ENCODE assay signal across 15 cellular contexts in genomic region chr6:34241351-34242215, GRCh38. TPM values are rescaled to one million over a fixed set of nuclear protein-coding genes. Genes with fewer than 3 reads are reported as not detected.
DNase-seq lines count a peak whose midpoint lies in the region; FAIRE-seq and TF ChIP-seq lines count a peak whose summit lies in the region.
"Had no signal": no experiment of that assay in that cellular context is flagged by ENCODE, and none has a peak within 500 bp of the region (broad histone marks: within the 10 kb centered on the region; RNA-seq: fewer than 3 reads in every experiment).

No MANE protein-coding gene starts in this region.

- H3K36me3 ChIP-seq in HUES48 (ENCODE audit: control insufficient read depth, insufficient read depth, low read length) (peaks cover 72% of the 10 kb centered on the region), astrocyte (ENCODE audit: insufficient read depth, low read length) (peaks cover 19% of the 10 kb centered on the region), osteoblast (ENCODE audit: insufficient read depth, low read length) (peaks cover 34% of the 10 kb centered on the region), Caco-2 (ENCODE audit: control insufficient read depth, insufficient read depth, low read length) (no peaks in the 10 kb centered on the region; the same call in 1 of the 2 replicates)

- TF ChIP-seq CTCF in astrocyte (IDR thresholded peaks at IDR 0.05; ENCODE audit: insufficient read depth, low read depth, low read length) (no peak), osteoblast (IDR thresholded peaks at IDR 0.05; ENCODE audit: extremely low read depth, low read depth, low read length) (no peak), Caco-2 (IDR thresholded peaks at IDR 0.05; ENCODE audit: insufficient read depth in 1 of 2, low read depth in 1 of 2, low read length in 1 of 2, severe bottlenecking in 1 of 2, unreplicated experiment in 1 of 2) (no peak)

- H3K9me3 Mint-ChIP-seq in T-helper 1 cell treated with Interleukin-12 subunit alpha and Interleukin-12 subunit beta and Interleukin-4 antibody, amounts not matched to agents 30 μg/mL and 1 μg/mL, for 36 hours = no peaks in the 10 kb centered on the region
- no peaks in the 10 kb centered on the region for H3K9me3 Mint-ChIP-seq in astrocyte (ENCODE audit: unreplicated experiment)
- no peaks in the 10 kb centered on the region for H3K9me3 Mint-ChIP-seq in Caco-2 (ENCODE audit: unreplicated experiment)

- CTCF ChIA-PET in Caco-2 (lab: Charles Lee) = no interaction called here

- H4K20me1 ChIP-seq in astrocyte (ENCODE audit: insufficient read depth, low read length) (peaks cover 38% of the 10 kb centered on the region), osteoblast (ENCODE audit: insufficient read depth, low read length) (peaks cover 10% of the 10 kb centered on the region)

- H3K9me3 ChIP-seq in HUES48 (ENCODE audit: control insufficient read depth, insufficient read depth, low read length) (no peaks in the 10 kb centered on the region), astrocyte (ENCODE audit: insufficient read depth, low read depth, low read length) (no peaks in the 10 kb centered on the region), osteoblast (ENCODE audit: low read depth, low read length) (no peaks in the 10 kb centered on the region), Caco-2 (no peaks in the 10 kb centered on the region)

- H3K4me3 Mint-ChIP-seq in T-helper 1 cell treated with Interleukin-12 subunit alpha and Interleukin-12 subunit beta and Interleukin-4 antibody, amounts not matched to agents 30 μg/mL and 1 μg/mL, for 36 hours = no peak overlapping the region
- no peak overlapping the region for H3K4me3 Mint-ChIP-seq in astrocyte (ENCODE audit: unreplicated experiment)
- no peak overlapping the region for H3K4me3 Mint-ChIP-seq in Caco-2 (ENCODE audit: unreplicated experiment)

- peak overlapping the region; percentile 41 for H3K27ac Mint-ChIP-seq in T-helper 1 cell treated with Interleukin-12 subunit alpha and Interleukin-12 subunit beta and Interleukin-4 antibody, amounts not matched to agents 30 μg/mL and 1 μg/mL, for 36 hours
- H3K27ac Mint-ChIP-seq in astrocyte (ENCODE audit: unreplicated experiment) (no peak overlapping the region), Caco-2 (ENCODE audit: unreplicated experiment) (no peak overlapping the region)

- H3K4me1 ChIP-seq in HUES48 (ENCODE audit: control insufficient read depth, insufficient read depth, low read length) = peaks cover 50% of the 10 kb centered on the region
- H3K4me1 ChIP-seq in astrocyte (ENCODE audit: insufficient read depth, low read length) = peaks cover 64% of the 10 kb centered on the region
- peaks cover 57% of the 10 kb centered on the region for H3K4me1 ChIP-seq in osteoblast (ENCODE audit: insufficient read depth, low read length)
- peaks cover 26% of the 10 kb centered on the region for H3K4me1 ChIP-seq in Caco-2

- H3K79me2 ChIP-seq in astrocyte (ENCODE audit: insufficient read depth, low read length) (peaks cover 51% of the 10 kb centered on the region), osteoblast (ENCODE audit: insufficient read depth, low read length) (peaks cover 37% of the 10 kb centered on the region)

- H3K27ac ChIP-seq in HUES48 (ENCODE audit: low read depth, low read length) (peak overlapping the region; percentile 95), astrocyte (ENCODE audit: low read depth, low read length) (peak overlapping the region; percentile 85), osteoblast (ENCODE audit: low read depth, low read length) (no peak overlapping the region)

- no peak for DNase-seq in T-helper 1 cell
- DNase-seq in astrocyte (ENCODE audit: low read depth) = no peak
- peak; percentile 77 for DNase-seq in osteoblast (ENCODE audit: insufficient read length, low spot score, missing footprints)
- DNase-seq in NCI-H526 (lab: John Stamatoyannopoulos, UW) = no peak
- no peak for DNase-seq in NCI-H1694 (lab: John Stamatoyannopoulos, UW)
- DNase-seq in Caco-2 = no peak
- DNase-seq: 8988T; activated CD4-positive, alpha-beta T cell treated with anti-CD3 and anti-CD28 coated beads, Interleukin-2, amount 50 U/mL, for 1 hour; brain microvascular endothelial cell; DND-41; erythroblast; Kasumi-1; right cardiac atrium had no signal

- BruUV-seq in Caco-2 (replicated peaks; lab: Mats Ljungman, UMichigan) = no TSS peak

- no peaks in the 10 kb centered on the region for H3K27me3 Mint-ChIP-seq in T-helper 1 cell treated with Interleukin-12 subunit alpha and Interleukin-12 subunit beta and Interleukin-4 antibody, amounts not matched to agents 30 μg/mL and 1 μg/mL, for 36 hours (ENCODE audit: low read depth)
- H3K27me3 Mint-ChIP-seq in astrocyte (ENCODE audit: low read depth, unreplicated experiment) (no peaks in the 10 kb centered on the region), Caco-2 (ENCODE audit: insufficient read depth, unreplicated experiment) (no peaks in the 10 kb centered on the region)

- H2AFZ ChIP-seq in astrocyte (ENCODE audit: low read depth, low read length) (no peak overlapping the region), osteoblast (ENCODE audit: low read length) (no peak overlapping the region)

- H3K9ac ChIP-seq in HUES48 (ENCODE audit: low read depth, low read length) (no peak overlapping the region), astrocyte (ENCODE audit: low read length) (no peak overlapping the region)

- peaks cover 30% of the 10 kb centered on the region for H3K36me3 Mint-ChIP-seq in T-helper 1 cell treated with Interleukin-12 subunit alpha and Interleukin-12 subunit beta and Interleukin-4 antibody, amounts not matched to agents 30 μg/mL and 1 μg/mL, for 36 hours (ENCODE audit: low read depth)
- H3K36me3 Mint-ChIP-seq in astrocyte (ENCODE audit: low read depth, unreplicated experiment) (peaks cover 6% of the 10 kb centered on the region), Caco-2 (ENCODE audit: insufficient read depth, unreplicated experiment) (peaks cover 52% of the 10 kb centered on the region)

- intact Hi-C loops in Caco-2 (cut with micrococcal nuclease; ENCODE audit: unreplicated experiment) = loop anchor here (10.0 kb wide), 1 partner anchor 363 kb away; no protein-coding TSS in a partner anchor

- POLR2A ChIA-PET in Caco-2 (lab: Charles Lee) = no interaction called here

- H3K4me1 Mint-ChIP-seq in T-helper 1 cell treated with Interleukin-12 subunit alpha and Interleukin-12 subunit beta and Interleukin-4 antibody, amounts not matched to agents 30 μg/mL and 1 μg/mL, for 36 hours (ENCODE audit: low read depth) = peaks cover 40% of the 10 kb centered on the region
- peaks cover 31% of the 10 kb centered on the region for H3K4me1 Mint-ChIP-seq in astrocyte (ENCODE audit: low read depth, unreplicated experiment)
- H3K4me1 Mint-ChIP-seq in Caco-2 (ENCODE audit: low read depth, unreplicated experiment) = peaks cover under 1% of the 10 kb centered on the region

- H3K4me3 ChIP-seq in HUES48 (ENCODE audit: low read depth, low read length) = no peak overlapping the region
- H3K4me3 ChIP-seq in astrocyte (ENCODE audit: insufficient read depth, low read depth, low read length) = no peak overlapping the region
- H3K4me3 ChIP-seq in osteoblast (ENCODE audit: insufficient read depth, low read length) = no peak overlapping the region
- H3K4me3 ChIP-seq in Caco-2 (ENCODE audit: low read depth, low read length) = no peak overlapping the region

- peak overlapping the region; percentile 86 for H3K4me2 ChIP-seq in astrocyte (ENCODE audit: low read length)
- H3K4me2 ChIP-seq in osteoblast (ENCODE audit: insufficient read depth, low read length) = no peak overlapping the region

- FAIRE-seq in astrocyte (lab: Jason Lieb, UNC) = no peak

- H3K27me3 ChIP-seq in HUES48 (ENCODE audit: control insufficient read depth, insufficient read depth, low read length) (no peaks in the 10 kb centered on the region), astrocyte (ENCODE audit: insufficient read depth, low read length) (no peaks in the 10 kb centered on the region), osteoblast (ENCODE audit: insufficient read depth, low read length) (no peaks in the 10 kb centered on the region), Caco-2 (replicated peaks; ENCODE audit: control insufficient read depth, insufficient read depth, low read length) (no peaks in the 10 kb centered on the region)
- H3K27me3 ChIP-seq: brain microvascular endothelial cell had no signal

RNA-seq across cellular contexts. Expression of gene HMGA1, which starts 4.9 kb away (rescaled TPM):
- total RNA-seq in astrocyte (109 and 199 TPM in 2 replicates), osteoblast (59.4 and 82.8 TPM in 2 replicates), Caco-2 (2022) (301 and 322 TPM in 2 replicates)

RNA-seq across cellular contexts. Expression of gene SMIM29, which starts 7.2 kb away (rescaled TPM):
- total RNA-seq in astrocyte (11.1 and 13.9 TPM in 2 replicates), osteoblast (35.1 and 44.2 TPM in 2 replicates), Caco-2 (2022) (14.3 and 16.0 TPM in 2 replicates)
